In genomic region chr1:183227963-183228649, GRCh38 we compare ENCODE assay signal across 8 cellular contexts. TPM values are rescaled to one million over a fixed set of nuclear protein-coding genes. Genes with fewer than 3 reads are reported as not detected.
DNase-seq lines count a peak whose midpoint lies in the region; ATAC-seq and TF ChIP-seq lines count a peak whose summit lies in the region.

No MANE protein-coding gene starts in this region.

- H3K27me3 ChIP-seq in SJSA1 (replicated peaks) (no peaks in the 10 kb centered on the region), lung (ENCODE audit: control insufficient read depth, insufficient read depth) (no peaks in the 10 kb centered on the region), upper lobe of left lung (no peaks in the 10 kb centered on the region)

- WGBS in lung, 2 donors: 76 to 80% methylated on average over 11 of the region's 11 CpGs
- 73 to 85% methylated on average over 8 to 11 of the region's 11 CpGs for WGBS in upper lobe of left lung, 2 donors

- H3K9me3 ChIP-seq in SJSA1 (replicated peaks) (no peaks in the 10 kb centered on the region), lung (ENCODE audit: control insufficient read depth in 2 of 2, insufficient read depth in 1 of 2, low read length in 1 of 2) (no peaks in the 10 kb centered on the region), upper lobe of left lung (no peaks in the 10 kb centered on the region)

- no peak overlapping the region for H3K4me3 ChIP-seq in SJSA1
- no peak overlapping the region for H3K4me3 ChIP-seq in choroid plexus epithelial cell (ENCODE audit: low read depth, low read length)
- H3K4me3 ChIP-seq in lung: no peak overlapping the region
- no peak overlapping the region for H3K4me3 ChIP-seq in upper lobe of left lung

- H3K36me3 ChIP-seq in SJSA1 (no peaks in the 10 kb centered on the region), lung (ENCODE audit: control insufficient read depth in 2 of 2, insufficient read depth in 2 of 2, low read length in 2 of 2) (no peaks in the 10 kb centered on the region), upper lobe of left lung (no peaks in the 10 kb centered on the region)

- DNase-seq in 8988T (peak; percentile 58), G401 (ENCODE audit: low spot score) (peak; percentile 41), SJSA1 (ENCODE audit: low read depth in 1 of 2, low spot score in 2 of 2) (peak; percentile 57 to 64), choroid plexus epithelial cell (ENCODE audit: low read depth) (peak; percentile 75), lung (ENCODE audit: low spot score) (peak; percentile 48), upper lobe of left lung (no peak)

- ATAC-seq in HG03175 (IDR thresholded peaks at IDR 0.05; ENCODE audit: unreplicated experiment) (peak; percentile 79), lung (ENCODE audit: insufficient read depth, low FRiP score) (peak; percentile 72), upper lobe of left lung (ENCODE audit: low FRiP score in 2 of 2) (peak; percentile 71 to 75), HG02973 (IDR thresholded peaks at IDR 0.05; ENCODE audit: unreplicated experiment) (no peak)

- no peaks in the 10 kb centered on the region; the same call in 1 of the 2 replicates for H3K4me1 ChIP-seq in SJSA1 (replicated peaks)
- H3K4me1 ChIP-seq in lung (ENCODE audit: control insufficient read depth in 2 of 2, insufficient read depth in 2 of 2, low read length in 2 of 2): no peaks in the 10 kb centered on the region
- no peaks in the 10 kb centered on the region for H3K4me1 ChIP-seq in upper lobe of left lung

- in situ Hi-C loops in G401 (cut with HindIII; ENCODE audit: low sequenced_read_pairs): no loop called here

- TF ChIP-seq CTCF in choroid plexus epithelial cell (conservative IDR thresholded peaks at IDR 0.05; ENCODE audit: low read depth, low read length) (peak; percentile 92), lung (IDR thresholded peaks at IDR 0.05; ENCODE audit: control extremely low read depth, extremely low read depth) (peak; percentile 28), upper lobe of left lung (IDR thresholded peaks at IDR 0.05) (peak; percentile 50 to 74 (median 70))

- TF ChIP-seq EP300 in upper lobe of left lung (IDR thresholded peaks at IDR 0.05): no peak

- no peak overlapping the region for H3K27ac ChIP-seq in SJSA1
- H3K27ac ChIP-seq in lung (ENCODE audit: low read depth in 1 of 2, low read length in 1 of 2): no peak overlapping the region
- H3K27ac ChIP-seq in upper lobe of left lung: no peak overlapping the region

- no peak for TF ChIP-seq POLR2A in upper lobe of left lung (IDR thresholded peaks at IDR 0.05)

RNA-seq across cellular contexts. Expression of gene LAMC2, which starts 42.0 kb away (rescaled TPM):
- 0.61 and 0.68 TPM in 2 replicates for total RNA-seq in G401 (2014; rRNA removed; shearing (Covaris generic))
- total RNA-seq in SJSA1 (2014; rRNA removed; shearing (Covaris generic)): 0.18 TPM in 1 of 2 replicates, not detected in the other
- 10 to 100 TPM; 31.1 to 49.6 TPM for total RNA-seq in lung
- 10 to 100 TPM; 13.7 to 63.1 TPM for polyA plus RNA-seq in lung
- total RNA-seq in upper lobe of left lung: 10 to 100 TPM; 10.5 to 74.6 (median 46.1) TPM

Comparison
In these comparisons a context has a peak if more than half of its experiments do, and no peak if none do; other contexts are left out.
1. DNase-seq: peak in 8988T (single experiment), G401 (single experiment), SJSA1 (2 of 2), choroid plexus epithelial cell (single experiment) and lung (single experiment); none in upper lobe of left lung (0 of 2).
2. CTCF ChIP-seq: peak in every context shown above with its lines; median percentile 92 in choroid plexus epithelial cell; 70 in upper lobe of left lung; 28 in lung.